In the genomic region with DNA sequence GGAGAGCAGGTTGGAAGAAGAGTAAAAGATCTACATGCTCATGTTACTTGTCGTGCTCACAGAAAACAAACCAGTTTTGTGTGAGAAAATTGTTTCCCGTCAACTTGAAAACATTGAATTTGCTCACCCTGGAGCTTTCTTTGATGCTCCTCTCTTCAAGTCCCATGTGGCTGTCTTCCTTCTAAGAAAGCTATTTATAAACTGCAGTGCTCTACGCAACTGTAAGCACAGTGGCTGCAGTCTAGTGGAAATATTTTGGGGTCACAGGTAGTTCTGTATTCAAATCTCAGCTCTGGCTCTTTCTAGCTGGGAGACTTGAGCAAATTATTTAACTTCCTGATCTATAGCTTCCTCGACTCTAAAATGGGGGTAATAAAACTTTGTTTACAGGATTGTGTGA, we compare ENCODE assay signal across 27 cellular contexts.
"Had no signal": no experiment of that assay in that cellular context is flagged by ENCODE, and none has a peak within 500 bp of the region (broad histone marks: within the 10 kb centered on the region; RNA-seq: fewer than 3 reads in every experiment).

No MANE protein-coding gene starts in this region.

- H3K36me3 Mint-ChIP-seq: brain had no signal

- H3K27ac Mint-ChIP-seq: activated B cell treated with CpG ODN at 0.5 μM for 24 hours; activated CD4-positive, alpha-beta memory T cell treated with anti-CD3 and anti-CD28 coated beads for 36 hours; activated T-cell treated with anti-CD3 and anti-CD28 coated beads, Interleukin-2, amount 50 U/mL, for 24 hours; brain; nephron progenitor cell; T-helper 2 cell treated with Interferon-gamma antibody and Interleukin-4, amounts not matched to agents 5 μg/mL and 100 μg/mL, for 36 hours had no signal

- H3K27me3 Mint-ChIP-seq: activated B cell treated with CpG ODN at 0.5 μM for 24 hours; activated CD4-positive, alpha-beta memory T cell treated with anti-CD3 and anti-CD28 coated beads for 36 hours; activated T-cell treated with anti-CD3 and anti-CD28 coated beads, Interleukin-2, amount 50 U/mL, for 24 hours; brain; T-cell had no signal

- H3K27me3 ChIP-seq: adrenal gland, ascending aorta, dorsolateral prefrontal cortex, neutrophil, pancreas, uterus had no signal

- H3K4me3 ChIP-seq: adrenal gland, ascending aorta, cardiac muscle cell, coronary artery, dorsolateral prefrontal cortex, left ventricle myocardium inferior, pancreas, psoas muscle, smooth muscle cell, thoracic aorta, uterus had no signal

- H3K27ac ChIP-seq: adrenal gland, ascending aorta, cardiac muscle cell, coronary artery, left ventricle myocardium inferior, neutrophil, pancreas, psoas muscle, thoracic aorta, uterus had no signal

- H3K4me3 Mint-ChIP-seq: activated B cell treated with CpG ODN at 0.5 μM for 24 hours; activated CD4-positive, alpha-beta memory T cell treated with anti-CD3 and anti-CD28 coated beads for 36 hours; activated T-cell treated with anti-CD3 and anti-CD28 coated beads, Interleukin-2, amount 50 U/mL, for 24 hours; brain; nephron progenitor cell; T-helper 2 cell treated with Interferon-gamma antibody and Interleukin-4, amounts not matched to agents 5 μg/mL and 100 μg/mL, for 36 hours had no signal

- H3K4me1 ChIP-seq: adrenal gland, pancreas, uterus had no signal

- DNase-seq: activated B cell treated with CpG ODN at 0.5 μM for 24 hours; activated CD4-positive, alpha-beta memory T cell treated with anti-CD3 and anti-CD28 coated beads for 36 hours; activated CD4-positive, alpha-beta T cell treated with anti-CD3 and anti-CD28 coated beads for 48 hours; activated CD8-positive, alpha-beta memory T cell treated with anti-CD3 and anti-CD28 coated beads, Interleukin-2, amount 50 U/mL, for 48 hours; activated naive CD4-positive, alpha-beta T cell treated with anti-CD3 and anti-CD28 coated beads, Interleukin-2, amount 50 U/mL, for 16 hours; activated T-cell treated with anti-CD3 and anti-CD28 coated beads, Interleukin-2, amount 50 U/mL, for 24 hours; adrenal gland; dorsolateral prefrontal cortex; effector memory CD4-positive, alpha-beta T cell; left ventricle myocardium inferior; nephron progenitor cell; pancreas; psoas muscle; stimulated activated CD4-positive, alpha-beta T cell treated with anti-CD3 and anti-CD28 coated beads, Interleukin-15, amount 100 ng/mL, for 24 hours; stimulated activated CD4-positive, alpha-beta T cell treated with anti-CD3 and anti-CD28 coated beads, Interleukin-2, amount 100 ng/mL, for 24 hours; T-cell; trophoblast cell; uterus had no signal

- H3K4me1 Mint-ChIP-seq: activated B cell treated with CpG ODN at 0.5 μM for 24 hours, brain had no signal

- FAIRE-seq: frontal cortex, pancreas had no signal

- H3K36me3 ChIP-seq: adrenal gland, ascending aorta, cardiac muscle cell, left ventricle myocardium inferior, neutrophil, pancreas, thoracic aorta, uterus had no signal

- H3K9me3 ChIP-seq: adrenal gland, pancreas, uterus had no signal

- H3K4me2 ChIP-seq: smooth muscle cell had no signal
